ENCODE assay signal across 8 cellular contexts in genomic region chr3:9951962-9952805, GRCh38. TPM values are rescaled to one million over a fixed set of nuclear protein-coding genes. Genes with fewer than 3 reads are reported as not detected.
DNase-seq lines count a peak whose midpoint lies in the region; ATAC-seq lines count a peak whose summit lies in the region.

Gene PRRT3 (minus strand): TSS chr3:9952408. CDS start chr3:9950115, 2,293 bp downstream.

- no peak within 1 kb of the TSS for H4K5ac ChIP-seq in mesendoderm (ENCODE audit: low read length)

- no CpG with 5 or more reads among the region's 52 CpGs for WGBS in mesendoderm (ENCODE audit: extremely low coverage, insufficient coverage, low lambda C conversion rate)

- no peak within 1 kb of the TSS for H3K18ac ChIP-seq in mesendoderm (ENCODE audit: low read length)

- H3K27me3 Mint-ChIP-seq in activated CD4-positive, alpha-beta T cell treated with anti-CD3 and anti-CD28 coated beads for 36 hours, result no peaks in the 10 kb centered on the region
- no peaks in the 10 kb centered on the region for H3K27me3 Mint-ChIP-seq in stimulated activated naive CD8-positive, alpha-beta T cell treated with anti-CD3 and anti-CD28 coated beads, Interleukin-15, Interleukin-2, amounts not matched to agents 100 ng/mL and 50 ng/mL, for 24 hours

- POLR2A ChIA-PET in activated CD4-positive, alpha-beta T cell treated with anti-CD3 and anti-CD28 coated beads for 36 hours (lab: Charles Lee), result interaction anchor here (0.6 to 1.5 kb wide), 4 partner anchors 17 to 123 kb away, joined by 3 to 4 read pairs (median 4); no protein-coding TSS in a partner anchor

- intact Hi-C loops in activated CD4-positive, alpha-beta T cell treated with anti-CD3 and anti-CD28 coated beads for 36 hours (cut with DNase I, micrococcal nuclease), result loop anchor here (1.0 kb wide), 2 partner anchors 18 to 19 kb away; partner anchors contain the start of gene CRELD1 (in 1 of the 2)

- peak within 1 kb of the TSS; percentile 69 for H3K4me3 ChIP-seq in GM08714 (ENCODE audit: low read length)
- H3K4me3 ChIP-seq in Karpas-422 (ENCODE audit: low read length), result peak within 1 kb of the TSS; percentile 93
- H3K4me3 ChIP-seq in mesendoderm (ENCODE audit: low read length), result peak within 1 kb of the TSS; percentile 49

- H3K23ac ChIP-seq in mesendoderm (ENCODE audit: low read length), result no peak within 1 kb of the TSS

- H4K8ac ChIP-seq in mesendoderm (ENCODE audit: low read depth, low read length), result no peak within 1 kb of the TSS

- H3K79me1 ChIP-seq in mesendoderm (ENCODE audit: low read length), result no peaks in the 10 kb centered on the region

- H3K9me3 Mint-ChIP-seq in activated CD4-positive, alpha-beta T cell treated with anti-CD3 and anti-CD28 coated beads for 36 hours (ENCODE audit: low read depth), result no peaks in the 10 kb centered on the region
- H3K9me3 Mint-ChIP-seq in stimulated activated naive CD8-positive, alpha-beta T cell treated with anti-CD3 and anti-CD28 coated beads, Interleukin-15, Interleukin-2, amounts not matched to agents 100 ng/mL and 50 ng/mL, for 24 hours, result no peaks in the 10 kb centered on the region

- DNase-seq in Karpas-422 (peak; percentile 89), dermis blood vessel endothelial cell (peak; percentile 53), mesendoderm (peak; percentile 64), NCI-H187 treated with DMSO at 0.1 percent for 48 hours (lab: John Stamatoyannopoulos, UW) (no peak)
- peak; percentile 84 for DNase-seq in activated CD4-positive, alpha-beta T cell treated with anti-CD3 and anti-CD28 coated beads for 36 hours

- peak within 1 kb of the TSS; percentile 93 for H3K4me2 ChIP-seq in Karpas-422 (ENCODE audit: low read depth, low read length, poor library complexity, severe bottlenecking)
- peak within 1 kb of the TSS; percentile 53 for H3K4me2 ChIP-seq in mesendoderm (ENCODE audit: low read length)

- peak within 1 kb of the TSS; percentile 77 for H3K56ac ChIP-seq in mesendoderm (ENCODE audit: low read length)

- H3K27ac ChIP-seq in Karpas-422 (ENCODE audit: low read length), result no peak within 1 kb of the TSS
- no peak within 1 kb of the TSS for H3K27ac ChIP-seq in mesendoderm (ENCODE audit: low read depth, low read length)

- ATAC-seq in GM21526 (IDR thresholded peaks at IDR 0.05; ENCODE audit: low FRiP score, unreplicated experiment), result peak; percentile 58
- peak; percentile 84 for ATAC-seq in activated CD4-positive, alpha-beta T cell treated with anti-CD3 and anti-CD28 coated beads for 36 hours

- no peaks in the 10 kb centered on the region for H3K36me3 ChIP-seq in Karpas-422 (ENCODE audit: insufficient read depth, low read length)
- no peaks in the 10 kb centered on the region for H3K36me3 ChIP-seq in mesendoderm (ENCODE audit: control insufficient read depth, insufficient read depth, low read length)

- H3K36me3 Mint-ChIP-seq in activated CD4-positive, alpha-beta T cell treated with anti-CD3 and anti-CD28 coated beads for 36 hours (ENCODE audit: low read depth), result no peaks in the 10 kb centered on the region
- H3K36me3 Mint-ChIP-seq in stimulated activated naive CD8-positive, alpha-beta T cell treated with anti-CD3 and anti-CD28 coated beads, Interleukin-15, Interleukin-2, amounts not matched to agents 100 ng/mL and 50 ng/mL, for 24 hours (ENCODE audit: low read depth), result no peaks in the 10 kb centered on the region

- no peak within 1 kb of the TSS for H2BK15ac ChIP-seq in mesendoderm (replicated peaks; ENCODE audit: low read depth)

- H4K20me1 ChIP-seq in Karpas-422 (ENCODE audit: insufficient read depth, low read depth, low read length), result no peaks in the 10 kb centered on the region

- no peaks in the 10 kb centered on the region for H3K9me3 ChIP-seq in Karpas-422 (ENCODE audit: low read length)

- H3K4me1 ChIP-seq in Karpas-422 (ENCODE audit: low read length) (peaks cover 13% of the 10 kb centered on the region), mesendoderm (ENCODE audit: control insufficient read depth, low read depth, low read length) (no peaks in the 10 kb centered on the region)

- H3K27me3 ChIP-seq in Karpas-422 (ENCODE audit: low read length) (no peaks in the 10 kb centered on the region), mesendoderm (ENCODE audit: insufficient read depth, low read length, poor library complexity) (no peaks in the 10 kb centered on the region)

- peak within 1 kb of the TSS; percentile 78 for H3K9ac ChIP-seq in Karpas-422 (ENCODE audit: low read length)
- peak within 1 kb of the TSS; percentile 55 for H3K9ac ChIP-seq in mesendoderm (ENCODE audit: low read length)

- H3K4ac ChIP-seq in mesendoderm (ENCODE audit: low read depth, low read length), result no peak within 1 kb of the TSS

- CTCF ChIA-PET in activated CD4-positive, alpha-beta T cell treated with anti-CD3 and anti-CD28 coated beads for 36 hours (lab: Charles Lee), result interaction anchor here (0.6 to 1.6 kb wide), 7 partner anchors 19 to 369 kb away, joined by 3 to 8 read pairs (median 3); partner anchors contain the start of gene CRELD1

- no peak within 1 kb of the TSS for H2BK120ac ChIP-seq in mesendoderm (ENCODE audit: low read depth, low read length)

- no peak within 1 kb of the TSS for H2AK5ac ChIP-seq in mesendoderm (ENCODE audit: low read length)

- peak within 1 kb of the TSS; percentile 86 for H3K4me3 Mint-ChIP-seq in activated CD4-positive, alpha-beta T cell treated with anti-CD3 and anti-CD28 coated beads for 36 hours
- H3K4me3 Mint-ChIP-seq in stimulated activated naive CD8-positive, alpha-beta T cell treated with anti-CD3 and anti-CD28 coated beads, Interleukin-15, Interleukin-2, amounts not matched to agents 100 ng/mL and 50 ng/mL, for 24 hours, result peak within 1 kb of the TSS; percentile 87

- peak within 1 kb of the TSS; percentile 88; the same call in 1 of the 2 replicates for H2AFZ ChIP-seq in Karpas-422 (ENCODE audit: low read length)

- peaks cover 15% of the 10 kb centered on the region for H3K4me1 Mint-ChIP-seq in activated CD4-positive, alpha-beta T cell treated with anti-CD3 and anti-CD28 coated beads for 36 hours
- H3K4me1 Mint-ChIP-seq in stimulated activated naive CD8-positive, alpha-beta T cell treated with anti-CD3 and anti-CD28 coated beads, Interleukin-15, Interleukin-2, amounts not matched to agents 100 ng/mL and 50 ng/mL, for 24 hours (ENCODE audit: low read depth), result peaks cover 14% of the 10 kb centered on the region

- no peaks in the 10 kb centered on the region for H3K79me2 ChIP-seq in Karpas-422 (ENCODE audit: low read length)
- H3K79me2 ChIP-seq in mesendoderm (ENCODE audit: control insufficient read depth, insufficient read depth, low read length), result no peaks in the 10 kb centered on the region

- H3K9me2 ChIP-seq in Karpas-422 (replicated peaks; ENCODE audit: insufficient read depth, low read length), result no peaks in the 10 kb centered on the region

- H3K27ac Mint-ChIP-seq in activated CD4-positive, alpha-beta T cell treated with anti-CD3 and anti-CD28 coated beads for 36 hours, result peak within 1 kb of the TSS; percentile 40
- peak within 1 kb of the TSS; percentile 45 for H3K27ac Mint-ChIP-seq in stimulated activated naive CD8-positive, alpha-beta T cell treated with anti-CD3 and anti-CD28 coated beads, Interleukin-15, Interleukin-2, amounts not matched to agents 100 ng/mL and 50 ng/mL, for 24 hours

- H2BK5ac ChIP-seq in mesendoderm (ENCODE audit: low read length), result no peak within 1 kb of the TSS

RNA-seq across cellular contexts. Expression of gene PRRT3, which starts in this region (rescaled TPM):
- total RNA-seq in Karpas-422 (2014; rRNA removed; shearing (Covaris generic); ENCODE audit: low replicate concordance), result 1.0 and 2.1 TPM in 2 replicates
- total RNA-seq in activated CD4-positive, alpha-beta T cell treated with anti-CD3 and anti-CD28 coated beads for 36 hours, result 1 to 10 TPM; 8.1 to 9.7 TPM
- 0.68 and 0.84 TPM in 2 replicates for total RNA-seq in dermis blood vessel endothelial cell
- 2.7 TPM for polyA plus RNA-seq in mesendoderm (2013, experiment 1 of 2)
- polyA plus RNA-seq in mesendoderm (2013, experiment 2 of 2), result 2.6 TPM

Comparison
In these comparisons a context has a peak if more than half of its experiments do, and no peak if none do; other contexts are left out.
1. Peak in DNase-seq in dermis blood vessel endothelial cell; RNA of the gene not detected or under 1 TPM.